8 cellular contexts compared by ENCODE assay signal in genomic region chr1:220810179-220810653, GRCh38. TPM values are rescaled to one million over a fixed set of nuclear protein-coding genes. Genes with fewer than 3 reads are reported as not detected.
DNase-seq lines count a peak whose midpoint lies in the region; ATAC-seq, FAIRE-seq and TF ChIP-seq lines count a peak whose summit lies in the region.

No MANE protein-coding gene starts in this region.

- CTCF ChIA-PET in A549 (lab: Yijun Ruan, JAX): interaction anchor here (0.6 to 3.0 kb wide), 26 partner anchors 9 to 1715 kb away, joined by 3 to 19 read pairs (median 3); partner anchors contain the start of gene MTARC1

- peak; percentile 83 to 95 for ATAC-seq in A549
- ATAC-seq in GM18502 (IDR thresholded peaks at IDR 0.05; ENCODE audit: poor library complexity, unreplicated experiment): peak; percentile 94
- peak; percentile 92 for ATAC-seq in HG02973 (IDR thresholded peaks at IDR 0.05; ENCODE audit: unreplicated experiment)
- ATAC-seq in memory B cell (ENCODE audit: low read depth): peak; percentile 94

- peak overlapping the region; percentile 50; the same call in 2 of the 3 replicates for H3K4me2 ChIP-seq in A549

- peak; percentile 79 for TF ChIP-seq CTCF in A549 (IDR thresholded peaks at IDR 0.05)

- no peaks in the 10 kb centered on the region for H3K9me3 Mint-ChIP-seq in memory B cell

- H3K27me3 Mint-ChIP-seq in memory B cell: peaks cover 7% of the 10 kb centered on the region

- no peaks in the 10 kb centered on the region for H3K4me1 ChIP-seq in A549

- no peaks in the 10 kb centered on the region for H3K9me3 ChIP-seq in A549

- TF ChIP-seq POLR2A in A549 (IDR thresholded peaks at IDR 0.05; ENCODE audit: low read length): no peak

- POLR2A ChIA-PET in A549 (lab: Yijun Ruan, JAX): no interaction called here

- peak; percentile 83 to 84 for TF ChIP-seq RAD21 in A549 (conservative IDR thresholded peaks at IDR 0.05 in 1 of 2, IDR thresholded peaks at IDR 0.05 in 1 of 2)

- DNase-seq in A549 (ENCODE audit: low read depth in 1 of 2, low spot score in 1 of 2) (peak; percentile 57 to 77), NCI-H2227 (lab: John Stamatoyannopoulos, UW; ENCODE audit: unreplicated experiment) (peak; percentile 84), dermis blood vessel endothelial cell (peak; percentile 94), memory B cell (ENCODE audit: low spot score in 2 of 2) (peak; percentile 65 to 66)
- peak; percentile 65 to 66 for DNase-seq in activated CD4-positive, alpha-beta T cell treated with anti-CD3 and anti-CD28 coated beads for 4 hours
- DNase-seq in stimulated activated CD8-positive, alpha-beta memory T cell treated with anti-CD3 and anti-CD28 coated beads, Interleukin-12 subunit alpha, Interleukin-12 subunit beta, amount 100 ng/mL, for 24 hours (ENCODE audit: extremely low read depth): peak; percentile 19

- H3K27ac ChIP-seq in A549: no peak overlapping the region

- peaks cover 6% of the 10 kb centered on the region for H3K4me1 Mint-ChIP-seq in memory B cell

- no peak overlapping the region for H3K27ac Mint-ChIP-seq in memory B cell

- no peak for FAIRE-seq in A549 (lab: Jason Lieb, UNC)

- TF ChIP-seq EP300 in A549 (IDR thresholded peaks at IDR 0.05): no peak

- 41% methylated on average over 20 of the region's 20 CpGs for WGBS in A549 (ENCODE audit: missing lambda C conversion rate)

- peaks cover 4% of the 10 kb centered on the region for H3K36me3 Mint-ChIP-seq in memory B cell

- H3K4me3 ChIP-seq in A549: no peak overlapping the region

- peak overlapping the region; percentile 81 for H3K4me3 Mint-ChIP-seq in memory B cell

TF ChIP-seq in A549, 52 proteins besides CTCF, POLR2A, EP300 and RAD21:
- TF ChIP-seq SMC3 (IDR thresholded peaks at IDR 0.05) (peak; percentile 77), E2F6 (IDR thresholded peaks at IDR 0.05; ENCODE audit: borderline replicate concordance, low read depth) (no peak)

RNA-seq across cellular contexts. Expression of gene MTARC1, which starts 23.5 kb away (rescaled TPM):
- polyA plus RNA-seq in A549 (2011; rRNA removed) (9.1 and 9.5 TPM in 2 replicates), A549 (2017; fragmentation: RNase III; extraction: RNeasy Plus Mini Kit Qiagen cat#74134 plus additional on column Dnase treatment) (10.1 to 10.9 TPM (median 10.5 TPM) in 3 replicates)
- polyA plus RNA-seq in A549 (2012; cell fraction: cytosol; rRNA removed): 5.3 and 6.1 TPM in 2 replicates
- polyA plus RNA-seq in A549 (2012; cell fraction: nucleus; rRNA removed): 3.1 and 3.5 TPM in 2 replicates
- 3.2 and 4.5 TPM in 2 replicates for polyA minus RNA-seq in A549 (2011; rRNA and poly(A)+ RNA removed)
- 1.9 and 3.9 TPM in 2 replicates for total RNA-seq in dermis blood vessel endothelial cell

Comparison
In these comparisons a context has a peak if more than half of its experiments do, and no peak if none do; other contexts are left out.
1. DNase-seq: peak in every context shown above with its lines; median percentile 94 in dermis blood vessel endothelial cell; 84 in NCI-H2227; 67 in A549; 66 in activated CD4-positive, alpha-beta T cell treated with anti-CD3 and anti-CD28 coated beads for 4 hours; 66 in memory B cell; 19 in stimulated activated CD8-positive, alpha-beta memory T cell treated with anti-CD3 and anti-CD28 coated beads, Interleukin-12 subunit alpha, Interleukin-12 subunit beta, amount 100 ng/mL, for 24 hours.